17 cellular contexts compared by ENCODE assay signal in genomic region chr4:1614854-1615595, GRCh38.
DNase-seq lines count a peak whose midpoint lies in the region; ATAC-seq and TF ChIP-seq lines count a peak whose summit lies in the region.
"Had no signal": no experiment of that assay in that cellular context is flagged by ENCODE, and none has a peak within 500 bp of the region (broad histone marks: within the 10 kb centered on the region; RNA-seq: fewer than 3 reads in every experiment).

No MANE protein-coding gene starts in this region.

- H3K27me3 Mint-ChIP-seq in activated naive CD4-positive, alpha-beta T cell treated with anti-CD3 and anti-CD28 coated beads, Interleukin-2, amount 10 ng/mL, durations not matched to agents 7 days and 5 days: no peaks in the 10 kb centered on the region
- H3K27me3 Mint-ChIP-seq in Calu3 (ENCODE audit: unreplicated experiment): no peaks in the 10 kb centered on the region
- no peaks in the 10 kb centered on the region for H3K27me3 Mint-ChIP-seq in T-cell
- H3K27me3 Mint-ChIP-seq in naive thymus-derived CD4-positive, alpha-beta T cell: no peaks in the 10 kb centered on the region
- H3K27me3 Mint-ChIP-seq: activated B cell treated with CpG ODN at 0.5 μM for 24 hours had no signal

- peak overlapping the region; percentile 82 for H3K27ac Mint-ChIP-seq in activated naive CD4-positive, alpha-beta T cell treated with anti-CD3 and anti-CD28 coated beads, Interleukin-2, amount 10 ng/mL, durations not matched to agents 7 days and 5 days
- H3K27ac Mint-ChIP-seq in Calu3 (ENCODE audit: unreplicated experiment): peak overlapping the region; percentile 9
- H3K27ac Mint-ChIP-seq in T-cell: peak overlapping the region; percentile 73 to 92
- peak overlapping the region; percentile 60 to 97 (median 90) for H3K27ac Mint-ChIP-seq in naive thymus-derived CD4-positive, alpha-beta T cell
- H3K27ac Mint-ChIP-seq: activated B cell treated with CpG ODN at 0.5 μM for 24 hours had no signal

- H3K4me3 Mint-ChIP-seq in activated naive CD4-positive, alpha-beta T cell treated with anti-CD3 and anti-CD28 coated beads, Interleukin-2, amount 10 ng/mL, durations not matched to agents 7 days and 5 days: no peak overlapping the region
- H3K4me3 Mint-ChIP-seq in Calu3 (ENCODE audit: low read depth, unreplicated experiment): peak overlapping the region; percentile 20
- peak overlapping the region; percentile 5 to 73 (median 24) for H3K4me3 Mint-ChIP-seq in T-cell
- peak overlapping the region; percentile 3 to 82 (median 67) for H3K4me3 Mint-ChIP-seq in naive thymus-derived CD4-positive, alpha-beta T cell
- H3K4me3 Mint-ChIP-seq: activated B cell treated with CpG ODN at 0.5 μM for 24 hours, natural killer cell had no signal

- no TSS peak for BruUV-seq in Calu3 (replicated peaks; lab: Mats Ljungman, UMichigan)

- H3K4me1 Mint-ChIP-seq in activated naive CD4-positive, alpha-beta T cell treated with anti-CD3 and anti-CD28 coated beads, Interleukin-2, amount 10 ng/mL, durations not matched to agents 7 days and 5 days: peaks cover 24% of the 10 kb centered on the region
- H3K4me1 Mint-ChIP-seq in Calu3 (ENCODE audit: low read depth, unreplicated experiment) (peaks cover 13% of the 10 kb centered on the region), T-cell (peaks cover 19 to 44% (median 37%) of the 10 kb centered on the region in 3 donors)
- H3K4me1 Mint-ChIP-seq in naive thymus-derived CD4-positive, alpha-beta T cell: peaks cover 7 to 51% (median 37%) of the 10 kb centered on the region in 7 donors
- H3K4me1 Mint-ChIP-seq: activated B cell treated with CpG ODN at 0.5 μM for 24 hours had no signal

- ATAC-seq in T-cell (replicated peaks in 1 of 4) (peak; percentile 15 to 46 (median 32)), esophagus mucosa (no peak)
- peak; percentile 15 for ATAC-seq in naive thymus-derived CD4-positive, alpha-beta T cell
- ATAC-seq: lower lobe of right lung, natural killer cell had no signal

- intact Hi-C loops in Calu3 (cut with micrococcal nuclease; ENCODE audit: unreplicated experiment): no loop called here
- intact Hi-C loops in naive thymus-derived CD4-positive, alpha-beta T cell (cut with micrococcal nuclease): no loop called here

- H3K4me3 ChIP-seq in naive thymus-derived CD4-positive, alpha-beta T cell (ENCODE audit: low read length): no peak overlapping the region
- H3K4me3 ChIP-seq: esophagus squamous epithelium, lower lobe of right lung, tibial artery had no signal

- peaks cover 20% of the 10 kb centered on the region for H3K9me3 Mint-ChIP-seq in activated naive CD4-positive, alpha-beta T cell treated with anti-CD3 and anti-CD28 coated beads, Interleukin-2, amount 10 ng/mL, durations not matched to agents 7 days and 5 days
- peaks cover 7% of the 10 kb centered on the region for H3K9me3 Mint-ChIP-seq in Calu3 (ENCODE audit: low read depth, unreplicated experiment)
- H3K9me3 Mint-ChIP-seq in T-cell: peaks cover 7 to 15% (median 12%) of the 10 kb centered on the region in 3 donors
- H3K9me3 Mint-ChIP-seq in naive thymus-derived CD4-positive, alpha-beta T cell: peaks cover 6 to 29% (median 10%) of the 10 kb centered on the region in 11 donors

- peaks cover 0 to 14% (median 7%) of the 10 kb centered on the region in 3 experiments for H3K9me3 ChIP-seq in naive thymus-derived CD4-positive, alpha-beta T cell (ENCODE audit: control insufficient read depth in 2 of 3, low read length in 3 of 3)
- H3K9me3 ChIP-seq: esophagus squamous epithelium, lower lobe of right lung had no signal

- CTCF ChIA-PET in activated naive CD4-positive, alpha-beta T cell treated with anti-CD3 and anti-CD28 coated beads, Interleukin-2, amount 10 ng/mL, durations not matched to agents 7 days and 5 days (lab: Charles Lee): no interaction called here
- CTCF ChIA-PET in Calu3 (lab: Charles Lee): interaction anchor here (0.5 kb wide), 1 partner anchor 112 kb away, joined by 3 read pairs; no protein-coding TSS in a partner anchor
- CTCF ChIA-PET in T-cell (lab: Charles Lee): no interaction called here
- CTCF ChIA-PET in naive thymus-derived CD4-positive, alpha-beta T cell (lab: Charles Lee): interaction anchor here (0.5 kb wide), 1 partner anchor 111 kb away, joined by 4 read pairs; no protein-coding TSS in a partner anchor

- peaks cover 0 to 15% of the 10 kb centered on the region in 2 donors for H3K4me1 ChIP-seq in naive thymus-derived CD4-positive, alpha-beta T cell (ENCODE audit: control insufficient read depth in 2 of 2, insufficient read depth in 2 of 2, low read length in 2 of 2)
- H3K4me1 ChIP-seq: esophagus squamous epithelium, tibial artery had no signal

- H3K36me3 Mint-ChIP-seq in activated naive CD4-positive, alpha-beta T cell treated with anti-CD3 and anti-CD28 coated beads, Interleukin-2, amount 10 ng/mL, durations not matched to agents 7 days and 5 days: peaks cover 17% of the 10 kb centered on the region
- H3K36me3 Mint-ChIP-seq in Calu3 (ENCODE audit: insufficient read depth, unreplicated experiment): peaks cover 10% of the 10 kb centered on the region
- no peaks in the 10 kb centered on the region for H3K36me3 Mint-ChIP-seq in T-cell
- H3K36me3 Mint-ChIP-seq in naive thymus-derived CD4-positive, alpha-beta T cell: peaks cover 0 to 12% (median 5%) of the 10 kb centered on the region in 5 donors
- H3K36me3 Mint-ChIP-seq: natural killer cell had no signal

- no peak for TF ChIP-seq CTCF in Calu3 (IDR thresholded peaks at IDR 0.05; ENCODE audit: unreplicated experiment)

- POLR2A ChIA-PET in T-cell (lab: Charles Lee): no interaction called here
- POLR2A ChIA-PET in naive thymus-derived CD4-positive, alpha-beta T cell (lab: Charles Lee): no interaction called here

- DNase-seq in activated naive CD4-positive, alpha-beta T cell treated with anti-CD3 and anti-CD28 coated beads, Interleukin-2, amount 10 ng/mL, durations not matched to agents 7 days and 5 days: peak; percentile 43
- no peak for DNase-seq in activated naive CD4-positive, alpha-beta T cell treated with anti-CD3 and anti-CD28 coated beads, Interleukin-2, amount 50 U/mL, for 16 hours
- DNase-seq in Calu3 (no peak), T-cell (peak in 17 of 34 experiments; percentile 4 to 47 (median 21)), germinal center (ENCODE audit: low spot score) (no peak), NCI-H524 (lab: John Stamatoyannopoulos, UW) (no peak)
- peak in 6 of 9 donors; percentile 37 to 64 (median 58) for DNase-seq in naive thymus-derived CD4-positive, alpha-beta T cell
- DNase-seq: activated B cell treated with CpG ODN at 0.5 μM for 24 hours; activated CD8-positive, alpha-beta memory T cell treated with anti-CD3 and anti-CD28 coated beads, Interleukin-2, amount 50 U/mL, for 48 hours; DMS79 treated with DMSO at 0.1 percent for 48 hours; esophagus squamous epithelium; lower lobe of right lung; natural killer cell; posterior cingulate gyrus; Right ventricle myocardium superior; tibial artery had no signal

- H3K27me3 ChIP-seq in naive thymus-derived CD4-positive, alpha-beta T cell (ENCODE audit: control insufficient read depth in 2 of 2, insufficient read depth in 2 of 2, low read length in 2 of 2): no peaks in the 10 kb centered on the region
- H3K27me3 ChIP-seq: esophagus squamous epithelium had no signal

- H3K36me3 ChIP-seq in naive thymus-derived CD4-positive, alpha-beta T cell (ENCODE audit: control insufficient read depth in 2 of 3, insufficient read depth in 3 of 3, low read length in 3 of 3): no peaks in the 10 kb centered on the region
- H3K36me3 ChIP-seq: esophagus squamous epithelium, lower lobe of right lung, tibial artery had no signal

- H3K27ac ChIP-seq in naive thymus-derived CD4-positive, alpha-beta T cell (ENCODE audit: low read depth, low read length): peak overlapping the region; percentile 51
- H3K27ac ChIP-seq: esophagus squamous epithelium, lower lobe of right lung, tibial artery had no signal

Comparison
In these comparisons a context has a peak if more than half of its experiments do, and no peak if none do; other contexts are left out.
1. DNase-seq: peak in activated naive CD4-positive, alpha-beta T cell treated with anti-CD3 and anti-CD28 coated beads, Interleukin-2, amount 10 ng/mL, durations not matched to agents 7 days and 5 days (single experiment) and naive thymus-derived CD4-positive, alpha-beta T cell (6 of 9); none in activated naive CD4-positive, alpha-beta T cell treated with anti-CD3 and anti-CD28 coated beads, Interleukin-2, amount 50 U/mL, for 16 hours (single experiment), Calu3 (single experiment), germinal center (single experiment) and NCI-H524 (0 of 2).
2. H3K27ac Mint-ChIP-seq: peak in every context shown above with its lines; median percentile 90 in naive thymus-derived CD4-positive, alpha-beta T cell; 82 in T-cell; 82 in activated naive CD4-positive, alpha-beta T cell treated with anti-CD3 and anti-CD28 coated beads, Interleukin-2, amount 10 ng/mL, durations not matched to agents 7 days and 5 days; 9 in Calu3.
3. CTCF ChIA-PET loops: an anchor here in Calu3 (0.5 kb wide) and naive thymus-derived CD4-positive, alpha-beta T cell (0.5 kb wide); none called in activated naive CD4-positive, alpha-beta T cell treated with anti-CD3 and anti-CD28 coated beads, Interleukin-2, amount 10 ng/mL, durations not matched to agents 7 days and 5 days and T-cell.